ENCODE assay signal across 8 cellular contexts in the genomic region with DNA sequence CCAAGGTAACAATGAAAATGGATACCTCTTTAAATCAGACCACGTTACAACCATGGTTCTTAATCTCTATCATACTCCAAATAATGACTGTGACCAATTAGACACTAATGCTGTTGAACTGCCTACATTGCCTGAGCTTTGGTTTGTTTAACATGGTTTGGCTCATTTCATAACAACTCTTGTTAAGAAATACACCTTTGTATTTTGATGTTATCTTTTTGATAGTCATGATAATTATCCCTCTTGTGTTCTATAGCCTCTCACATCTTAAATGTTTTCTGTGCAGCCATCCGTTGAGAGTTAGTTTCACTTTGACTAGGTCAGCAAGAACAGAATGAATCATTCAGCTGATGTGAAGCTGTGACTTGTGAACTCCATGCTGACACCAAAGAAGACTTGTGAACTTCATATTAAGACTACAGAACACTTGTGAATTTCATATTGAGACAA.
DNase-seq lines count a peak whose midpoint lies in the region; ATAC-seq and TF ChIP-seq lines count a peak whose summit lies in the region.

No MANE protein-coding gene starts in this region.

- TF ChIP-seq POLR2A in erythroblast (IDR thresholded peaks at IDR 0.05; ENCODE audit: low read length) = no peak

- peak overlapping the region; percentile 43 for H3K9ac ChIP-seq in skeletal muscle satellite cell (ENCODE audit: low read depth, low read length)

- no peaks in the 10 kb centered on the region for H3K27me3 Mint-ChIP-seq in central memory CD8-positive, alpha-beta T cell

- no peak for TF ChIP-seq CTCF in right atrium auricular region (IDR thresholded peaks at IDR 0.05)

- H3K27ac Mint-ChIP-seq in central memory CD8-positive, alpha-beta T cell (ENCODE audit: low read depth) = peak overlapping the region; percentile 51

- peaks cover 8% of the 10 kb centered on the region for H3K4me1 Mint-ChIP-seq in central memory CD8-positive, alpha-beta T cell

- H3K36me3 Mint-ChIP-seq in central memory CD8-positive, alpha-beta T cell (ENCODE audit: insufficient read depth) = no peaks in the 10 kb centered on the region

- intact Hi-C loops in Right ventricle myocardium superior (cut with DNase I) = no loop called here

- H3K9me3 ChIP-seq in right atrium auricular region (no peaks in the 10 kb centered on the region), skeletal muscle satellite cell (replicated peaks; ENCODE audit: low read length) (no peaks in the 10 kb centered on the region)

- H3K4me1 ChIP-seq in right atrium auricular region (no peaks in the 10 kb centered on the region), skeletal muscle satellite cell (ENCODE audit: control insufficient read depth, insufficient read depth, low read length) (peaks cover 6% of the 10 kb centered on the region)

- no peaks in the 10 kb centered on the region for H3K9me3 Mint-ChIP-seq in central memory CD8-positive, alpha-beta T cell

- H3K27me3 ChIP-seq in right atrium auricular region (no peaks in the 10 kb centered on the region), skeletal muscle satellite cell (ENCODE audit: control insufficient read depth, insufficient read depth, low read length) (no peaks in the 10 kb centered on the region)

- H3K4me3 ChIP-seq in right atrium auricular region = no peak overlapping the region
- peak overlapping the region; percentile 60 for H3K4me3 ChIP-seq in skeletal muscle satellite cell (ENCODE audit: low read length)

- H3K4me2 ChIP-seq in skeletal muscle satellite cell (ENCODE audit: low read length) = peak overlapping the region; percentile 76

- peak; percentile 51 for ATAC-seq in Right ventricle myocardium superior (ENCODE audit: poor library complexity)
- ATAC-seq in HG02642 (IDR thresholded peaks at IDR 0.05; ENCODE audit: poor library complexity, unreplicated experiment) = peak; percentile 98
- peak; percentile 65 for ATAC-seq in central memory CD8-positive, alpha-beta T cell (replicated peaks; ENCODE audit: extremely low read depth, poor library complexity, severe bottlenecking)

- H3K4me3 Mint-ChIP-seq in central memory CD8-positive, alpha-beta T cell = peak overlapping the region; percentile 53

- H3K27ac ChIP-seq in right atrium auricular region = no peak overlapping the region

- H3K36me3 ChIP-seq in right atrium auricular region (no peaks in the 10 kb centered on the region), skeletal muscle satellite cell (ENCODE audit: insufficient read depth, low read length) (no peaks in the 10 kb centered on the region)

- DNase-seq in Right ventricle myocardium superior (no peak), right atrium auricular region (ENCODE audit: low spot score) (no peak), NCI-H1436 treated with DMSO at 0.1 percent for 48 hours (lab: John Stamatoyannopoulos, UW) (peak; percentile 69), erythroblast (lab: John Stamatoyannopoulos, UW) (no peak), anterior cingulate cortex (lab: John Stamatoyannopoulos, UW) (no peak)
- DNase-seq in central memory CD8-positive, alpha-beta T cell (ENCODE audit: low spot score in 2 of 2) = no peak
